7 cellular contexts compared by ENCODE assay signal in genomic region chr7:5847291-5847690, GRCh38. TPM values are rescaled to one million over a fixed set of nuclear protein-coding genes. Genes with fewer than 3 reads are reported as not detected.
"Had no signal": no experiment of that assay in that cellular context is flagged by ENCODE, and none has a peak within 500 bp of the region (broad histone marks: within the 10 kb centered on the region; RNA-seq: fewer than 3 reads in every experiment).

No MANE protein-coding gene starts in this region.

RNA-seq across cellular contexts. Expression of gene OCM, which starts 33.3 kb away (rescaled TPM):
- total RNA-seq: GM23248, H4, H7, HepG2, HFFc6, HT1080 had no signal
- polyA plus RNA-seq: GM23248, HepG2, IgD-negative memory B cell had no signal
